12 cellular contexts compared by ENCODE assay signal in the genomic region with DNA sequence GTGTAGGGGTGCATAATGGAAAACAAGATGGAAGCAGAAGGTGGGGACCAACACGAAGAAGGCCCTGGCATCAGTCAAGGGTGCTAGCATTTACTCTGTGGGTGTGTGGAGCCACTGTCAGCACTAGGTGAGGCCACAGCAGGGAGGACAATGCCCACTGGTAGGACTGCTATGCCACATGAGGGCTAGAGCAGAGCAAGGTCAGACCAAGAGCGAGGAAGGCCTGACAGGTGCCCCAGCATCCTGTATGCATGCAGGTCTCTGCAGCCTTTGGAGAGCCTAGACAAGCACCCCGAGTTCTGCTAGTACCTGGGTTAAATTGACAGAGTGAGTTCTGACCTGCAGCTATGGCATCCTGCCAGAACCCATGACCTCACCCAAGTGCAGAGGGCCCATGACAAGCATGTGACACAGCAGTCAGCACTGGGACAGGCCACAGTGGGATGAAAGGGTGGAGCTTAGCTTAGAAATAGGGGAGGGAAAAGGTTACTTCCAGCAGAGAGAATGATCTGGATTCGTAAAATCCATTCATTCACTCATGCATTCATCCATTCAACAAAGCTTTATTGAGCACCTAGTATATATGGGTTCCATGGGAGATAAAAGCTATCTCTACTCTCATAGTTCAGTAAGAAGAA. TPM values are rescaled to one million over a fixed set of nuclear protein-coding genes. Genes with fewer than 3 reads are reported as not detected.
DNase-seq lines count a peak whose midpoint lies in the region; ATAC-seq and TF ChIP-seq lines count a peak whose summit lies in the region.
"Had no signal": no experiment of that assay in that cellular context is flagged by ENCODE, and none has a peak within 500 bp of the region (broad histone marks: within the 10 kb centered on the region; RNA-seq: fewer than 3 reads in every experiment).

No MANE protein-coding gene starts in this region.

- no peaks in the 10 kb centered on the region for H3K9me3 ChIP-seq in neuronal stem cell (replicated peaks in 1 of 2; ENCODE audit: control insufficient read depth in 2 of 2, insufficient read depth in 1 of 2, low read depth in 1 of 2, low read length in 2 of 2)

- no peaks in the 10 kb centered on the region for H3K79me1 ChIP-seq in neuronal stem cell (ENCODE audit: low read depth, low read length)

- H3K4me2 ChIP-seq in neuronal stem cell (ENCODE audit: insufficient read depth, low read length, poor library complexity, severe bottlenecking), result no peak overlapping the region

- no peak overlapping the region for H3K18ac ChIP-seq in neuronal stem cell (ENCODE audit: low read length)

- peaks cover 21% of the 10 kb centered on the region for H3K4me1 Mint-ChIP-seq in MCF 10A (ENCODE audit: insufficient read depth, unreplicated experiment)

- peaks cover 4 to 5% of the 10 kb centered on the region in 2 donors for H3K4me1 ChIP-seq in neuronal stem cell (ENCODE audit: control insufficient read depth in 2 of 2, insufficient read depth in 1 of 2, low read depth in 1 of 2, low read length in 2 of 2)

- no peak overlapping the region for H2AFZ ChIP-seq in neuronal stem cell (ENCODE audit: low read length)

- H4K91ac ChIP-seq in neuronal stem cell (ENCODE audit: low read depth, low read length, poor library complexity), result no peak overlapping the region

- WGBS in neuronal stem cell (ENCODE audit: extremely low coverage in 2 of 2, insufficient read length in 2 of 2, insufficient replicate concordance in 1 of 2), 2 donors, result no CpG with 5 or more reads among the region's 4 CpGs

- H3K9me3 Mint-ChIP-seq in MCF 10A (ENCODE audit: unreplicated experiment), result no peaks in the 10 kb centered on the region
- H3K9me3 Mint-ChIP-seq: memory B cell had no signal

- H3K4me3 ChIP-seq in neuronal stem cell (ENCODE audit: low read length in 2 of 2), result no peak overlapping the region

- no peaks in the 10 kb centered on the region for H3K27me3 Mint-ChIP-seq in MCF 10A (ENCODE audit: insufficient read depth, unreplicated experiment)

- H3K27ac ChIP-seq in neuronal stem cell (replicated peaks; ENCODE audit: low read length), result no peak overlapping the region
- H3K27ac ChIP-seq: brain microvascular endothelial cell, HL-60 had no signal

- DNase-seq in DMS53 (lab: John Stamatoyannopoulos, UW) (peak; percentile 74), DMS53 treated with DMSO at 0.1 percent for 48 hours (lab: John Stamatoyannopoulos, UW; ENCODE audit: unreplicated experiment) (no peak), MCF 10A (ENCODE audit: unreplicated experiment) (peak; percentile 43), neuronal stem cell (ENCODE audit: low spot score) (no peak)
- DNase-seq: brain microvascular endothelial cell, NCI-H1930 had no signal

- no peaks in the 10 kb centered on the region for H3K36me3 ChIP-seq in neuronal stem cell (replicated peaks in 1 of 2; ENCODE audit: control insufficient read depth in 2 of 2, insufficient read depth in 2 of 2, low read length in 2 of 2)
- H3K36me3 ChIP-seq: brain microvascular endothelial cell had no signal

- TF ChIP-seq EP300 in Ishikawa (IDR thresholded peaks at IDR 0.05; ENCODE audit: borderline replicate concordance), result no peak

- no peak overlapping the region for H2BK120ac ChIP-seq in neuronal stem cell (ENCODE audit: low read depth, low read length)

- no peak overlapping the region for H3K4me3 Mint-ChIP-seq in MCF 10A (ENCODE audit: unreplicated experiment)
- H3K4me3 Mint-ChIP-seq: memory B cell had no signal

- intact Hi-C loops in MCF 10A (cut with micrococcal nuclease), result no loop called here

- POLR2A ChIA-PET in MCF 10A (lab: Yijun Ruan, JAX), result interaction anchor here (0.6 to 1.8 kb wide), 2 partner anchors 9 to 355 kb away, joined by 4 to 5 read pairs; no protein-coding TSS in a partner anchor

- no peak overlapping the region for H3K14ac ChIP-seq in neuronal stem cell (ENCODE audit: low read length)

- H2AK5ac ChIP-seq in neuronal stem cell (ENCODE audit: low read depth, low read length), result no peak overlapping the region

- H3K4ac ChIP-seq in neuronal stem cell (ENCODE audit: low read length), result no peak overlapping the region

- no peak overlapping the region for H2BK5ac ChIP-seq in neuronal stem cell (ENCODE audit: low read length)

- peak overlapping the region; percentile 13 for H3K23ac ChIP-seq in neuronal stem cell (ENCODE audit: low read depth, low read length, poor library complexity)

- H2BK15ac ChIP-seq in neuronal stem cell (ENCODE audit: low read length), result no peak overlapping the region

- H3K36me3 Mint-ChIP-seq in MCF 10A (ENCODE audit: insufficient read depth, unreplicated experiment), result no peaks in the 10 kb centered on the region
- H3K36me3 Mint-ChIP-seq: memory B cell had no signal

- H2BK12ac ChIP-seq in neuronal stem cell (ENCODE audit: low read length), result no peak overlapping the region

- H3K9ac ChIP-seq in neuronal stem cell (ENCODE audit: low read depth, low read length, poor library complexity), result no peak overlapping the region

- no peak overlapping the region for H3K27ac Mint-ChIP-seq in MCF 10A (ENCODE audit: low read depth, unreplicated experiment)
- H3K27ac Mint-ChIP-seq: memory B cell had no signal

- no TSS peak for BruUV-seq in MCF 10A (replicated peaks; lab: Mats Ljungman, UMichigan)

- H4K8ac ChIP-seq in neuronal stem cell (ENCODE audit: low read depth, low read length), result no peak overlapping the region

- no peak for TF ChIP-seq CTCF in MCF 10A (IDR thresholded peaks at IDR 0.05; ENCODE audit: unreplicated experiment)

- ATAC-seq in HG03108 (IDR thresholded peaks at IDR 0.05; ENCODE audit: unreplicated experiment) (no peak), HG03521 (IDR thresholded peaks at IDR 0.05; ENCODE audit: unreplicated experiment) (no peak), GM18517 (IDR thresholded peaks at IDR 0.05; ENCODE audit: unreplicated experiment) (no peak)

- CTCF ChIA-PET in MCF 10A (lab: Yijun Ruan, JAX), result interaction anchor here (0.7 kb wide), 1 partner anchor 9 kb away, joined by 3 read pairs; no protein-coding TSS in a partner anchor

- peaks cover 0 to under 1% (median 0%) of the 10 kb centered on the region in 3 experiments for H3K27me3 ChIP-seq in neuronal stem cell (ENCODE audit: control insufficient read depth in 3 of 3, insufficient read depth in 3 of 3, low read depth in 1 of 3, low read length in 3 of 3)
- H3K27me3 ChIP-seq: brain microvascular endothelial cell had no signal

- no peak for TF ChIP-seq RAD21 in Ishikawa (IDR thresholded peaks at IDR 0.05; ENCODE audit: low read depth)

TF ChIP-seq in Ishikawa, 13 proteins besides CTCF, POLR2A, EP300 and RAD21:
- TF ChIP-seq TAF1 (IDR thresholded peaks at IDR 0.05; ENCODE audit: low read depth) (no peak), YY1 (IDR thresholded peaks at IDR 0.05; ENCODE audit: low read depth) (no peak), ZBTB7A (IDR thresholded peaks at IDR 0.05; ENCODE audit: low read depth) (no peak), TCF12 (IDR thresholded peaks at IDR 0.05; ENCODE audit: low read depth) (no peak), TEAD4 (IDR thresholded peaks at IDR 0.05) (no peak), CREB1 (IDR thresholded peaks at IDR 0.05; ENCODE audit: low read depth) (no peak), FOXM1 (IDR thresholded peaks at IDR 0.05; ENCODE audit: borderline replicate concordance, low read depth) (no peak), EGR1 (IDR thresholded peaks at IDR 0.05) (no peak), CEBPB (IDR thresholded peaks at IDR 0.05) (no peak), NFIC (IDR thresholded peaks at IDR 0.05) (peak; percentile 59)
- TF ChIP-seq, protein P1, sequence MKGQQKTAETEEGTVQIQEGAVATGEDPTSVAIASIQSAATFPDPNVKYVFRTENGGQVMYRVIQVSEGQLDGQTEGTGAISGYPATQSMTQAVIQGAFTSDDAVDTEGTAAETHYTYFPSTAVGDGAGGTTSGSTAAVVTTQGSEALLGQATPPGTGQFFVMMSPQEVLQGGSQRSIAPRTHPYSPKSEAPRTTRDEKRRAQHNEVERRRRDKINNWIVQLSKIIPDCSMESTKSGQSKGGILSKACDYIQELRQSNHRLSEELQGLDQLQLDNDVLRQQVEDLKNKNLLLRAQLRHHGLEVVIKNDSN (IDR thresholded peaks at IDR 0.05), result peak; percentile 61; the same call in 1 of the 2 replicates
- TF ChIP-seq, protein P2, sequence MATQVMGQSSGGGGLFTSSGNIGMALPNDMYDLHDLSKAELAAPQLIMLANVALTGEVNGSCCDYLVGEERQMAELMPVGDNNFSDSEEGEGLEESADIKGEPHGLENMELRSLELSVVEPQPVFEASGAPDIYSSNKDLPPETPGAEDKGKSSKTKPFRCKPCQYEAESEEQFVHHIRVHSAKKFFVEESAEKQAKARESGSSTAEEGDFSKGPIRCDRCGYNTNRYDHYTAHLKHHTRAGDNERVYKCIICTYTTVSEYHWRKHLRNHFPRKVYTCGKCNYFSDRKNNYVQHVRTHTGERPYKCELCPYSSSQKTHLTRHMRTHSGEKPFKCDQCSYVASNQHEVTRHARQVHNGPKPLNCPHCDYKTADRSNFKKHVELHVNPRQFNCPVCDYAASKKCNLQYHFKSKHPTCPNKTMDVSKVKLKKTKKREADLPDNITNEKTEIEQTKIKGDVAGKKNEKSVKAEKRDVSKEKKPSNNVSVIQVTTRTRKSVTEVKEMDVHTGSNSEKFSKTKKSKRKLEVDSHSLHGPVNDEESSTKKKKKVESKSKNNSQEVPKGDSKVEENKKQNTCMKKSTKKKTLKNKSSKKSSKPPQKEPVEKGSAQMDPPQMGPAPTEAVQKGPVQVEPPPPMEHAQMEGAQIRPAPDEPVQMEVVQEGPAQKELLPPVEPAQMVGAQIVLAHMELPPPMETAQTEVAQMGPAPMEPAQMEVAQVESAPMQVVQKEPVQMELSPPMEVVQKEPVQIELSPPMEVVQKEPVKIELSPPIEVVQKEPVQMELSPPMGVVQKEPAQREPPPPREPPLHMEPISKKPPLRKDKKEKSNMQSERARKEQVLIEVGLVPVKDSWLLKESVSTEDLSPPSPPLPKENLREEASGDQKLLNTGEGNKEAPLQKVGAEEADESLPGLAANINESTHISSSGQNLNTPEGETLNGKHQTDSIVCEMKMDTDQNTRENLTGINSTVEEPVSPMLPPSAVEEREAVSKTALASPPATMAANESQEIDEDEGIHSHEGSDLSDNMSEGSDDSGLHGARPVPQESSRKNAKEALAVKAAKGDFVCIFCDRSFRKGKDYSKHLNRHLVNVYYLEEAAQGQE (IDR thresholded peaks at IDR 0.05; ENCODE audit: low read depth), result no peak
- TF ChIP-seq, protein P3, sequence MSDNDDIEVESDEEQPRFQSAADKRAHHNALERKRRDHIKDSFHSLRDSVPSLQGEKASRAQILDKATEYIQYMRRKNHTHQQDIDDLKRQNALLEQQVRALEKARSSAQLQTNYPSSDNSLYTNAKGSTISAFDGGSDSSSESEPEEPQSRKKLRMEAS (IDR thresholded peaks at IDR 0.05), result no peak

RNA-seq across cellular contexts. Expression of a gene that starts 9.0 kb away (rescaled TPM):
- total RNA-seq in MCF 10A (2022), result 6.3 and 11.7 TPM in 2 replicates
- polyA plus RNA-seq in neuronal stem cell (2013, experiment 1 of 2), result 4.5 TPM
- polyA plus RNA-seq in neuronal stem cell (2013, experiment 2 of 2), result 4.4 TPM

Comparison
In these comparisons a context has a peak if more than half of its experiments do, and no peak if none do; other contexts are left out.
1. DNase-seq: peak in DMS53 (single experiment) and MCF 10A (single experiment); none in DMS53 treated with DMSO at 0.1 percent for 48 hours (single experiment) and neuronal stem cell (single experiment).